In genomic region chr2:72864500-72864899, GRCh38 we compare ENCODE assay signal across 8 cellular contexts. TPM values are rescaled to one million over a fixed set of nuclear protein-coding genes. Genes with fewer than 3 reads are reported as not detected.
DNase-seq lines count a peak whose midpoint lies in the region; ATAC-seq, FAIRE-seq and TF ChIP-seq lines count a peak whose summit lies in the region.

No MANE protein-coding gene starts in this region.

- H3K27me3 ChIP-seq in astrocyte (ENCODE audit: insufficient read depth, low read length) = peaks cover 11% of the 10 kb centered on the region

- H4K20me1 ChIP-seq in astrocyte (ENCODE audit: insufficient read depth, low read length) = no peaks in the 10 kb centered on the region

- no peak overlapping the region for H3K4me3 Mint-ChIP-seq in astrocyte (ENCODE audit: unreplicated experiment)

- peaks cover 8% of the 10 kb centered on the region for H3K4me1 ChIP-seq in astrocyte (ENCODE audit: insufficient read depth, low read length)

- no peak for TF ChIP-seq CTCF in astrocyte (IDR thresholded peaks at IDR 0.05; ENCODE audit: insufficient read depth, low read depth, low read length)

- peak; percentile 50 for ATAC-seq in HG03045 (IDR thresholded peaks at IDR 0.05; ENCODE audit: unreplicated experiment)
- no peak for ATAC-seq in GM19035 (IDR thresholded peaks at IDR 0.05; ENCODE audit: unreplicated experiment)

- no peaks in the 10 kb centered on the region for H3K4me1 Mint-ChIP-seq in astrocyte (ENCODE audit: low read depth, unreplicated experiment)

- H3K4me2 ChIP-seq in astrocyte (ENCODE audit: low read length) = no peak overlapping the region

- peak; percentile 55 for DNase-seq in stimulated activated CD4-positive, alpha-beta T cell treated with anti-CD3 and anti-CD28 coated beads, Interleukin-15, amount 100 ng/mL, for 24 hours
- no peak for DNase-seq in stimulated activated CD4-positive, alpha-beta T cell treated with anti-CD3 and anti-CD28 coated beads, Interleukin-4, amount 100 ng/mL, for 4 hours
- DNase-seq in astrocyte (ENCODE audit: low read depth) (peak; percentile 72), stromal cell of bone marrow (ENCODE audit: low read depth) (peak; percentile 32), NK-92 (lab: John Stamatoyannopoulos, UW; ENCODE audit: unreplicated experiment) (no peak), SK-N-DZ (ENCODE audit: low spot score) (no peak)

- H3K4me3 ChIP-seq in astrocyte (ENCODE audit: insufficient read depth, low read depth, low read length) = no peak overlapping the region

- no peaks in the 10 kb centered on the region for H3K36me3 ChIP-seq in astrocyte (ENCODE audit: insufficient read depth, low read length)

- H3K9ac ChIP-seq in astrocyte (ENCODE audit: low read length) = no peak overlapping the region

- H3K9me3 Mint-ChIP-seq in astrocyte (ENCODE audit: unreplicated experiment) = no peaks in the 10 kb centered on the region

- no peak for FAIRE-seq in astrocyte (lab: Jason Lieb, UNC)

- no peak overlapping the region for H2AFZ ChIP-seq in astrocyte (ENCODE audit: low read depth, low read length)

- H3K27ac Mint-ChIP-seq in astrocyte (ENCODE audit: unreplicated experiment) = no peak overlapping the region

- H3K9me3 ChIP-seq in astrocyte (ENCODE audit: insufficient read depth, low read depth, low read length) = no peaks in the 10 kb centered on the region

- no peaks in the 10 kb centered on the region for H3K36me3 Mint-ChIP-seq in astrocyte (ENCODE audit: low read depth, unreplicated experiment)

- H3K27me3 Mint-ChIP-seq in astrocyte (ENCODE audit: low read depth, unreplicated experiment) = peaks cover 10% of the 10 kb centered on the region

- H3K27ac ChIP-seq in astrocyte (ENCODE audit: low read depth, low read length) = no peak overlapping the region

- no peaks in the 10 kb centered on the region for H3K79me2 ChIP-seq in astrocyte (ENCODE audit: insufficient read depth, low read length)

RNA-seq across cellular contexts. Expression of gene SPR, which starts 22.7 kb away (rescaled TPM):
- total RNA-seq in astrocyte = 23.6 TPM in 2 replicates
- polyA plus RNA-seq in SK-N-DZ (2014; cell fraction: cytosol; rRNA removed) = 7.3 and 8.6 TPM in 2 replicates
- polyA plus RNA-seq in SK-N-DZ (2014; cell fraction: nucleus; rRNA removed) = 3.8 and 5.1 TPM in 2 replicates

RNA-seq across cellular contexts. Expression of gene EXOC6B, which starts 38.7 kb away (rescaled TPM):
- 26.2 and 31.8 TPM in 2 replicates for total RNA-seq in astrocyte
- polyA plus RNA-seq in SK-N-DZ (2014; cell fraction: cytosol; rRNA removed) = 7.2 and 8.0 TPM in 2 replicates
- polyA plus RNA-seq in SK-N-DZ (2014; cell fraction: nucleus; rRNA removed) = 7.8 and 11.7 TPM in 2 replicates

RNA-seq across cellular contexts. Expression of gene EMX1, which starts 52.8 kb away (rescaled TPM):
- total RNA-seq in astrocyte = 0.48 TPM in 1 of 2 replicates, not detected in the other
- not detected in 2 replicates for polyA plus RNA-seq in SK-N-DZ (2014; cell fraction: cytosol; rRNA removed)
- polyA plus RNA-seq in SK-N-DZ (2014; cell fraction: nucleus; rRNA removed) = 0.63 TPM in 1 of 2 replicates, not detected in the other

Comparison
In these comparisons a context has a peak if more than half of its experiments do, and no peak if none do; other contexts are left out.
1. DNase-seq: peak in stimulated activated CD4-positive, alpha-beta T cell treated with anti-CD3 and anti-CD28 coated beads, Interleukin-15, amount 100 ng/mL, for 24 hours (single experiment), astrocyte (single experiment) and stromal cell of bone marrow (single experiment); none in stimulated activated CD4-positive, alpha-beta T cell treated with anti-CD3 and anti-CD28 coated beads, Interleukin-4, amount 100 ng/mL, for 4 hours (0 of 2), NK-92 (single experiment) and SK-N-DZ (single experiment).